Comparison of ENCODE assay signal across 9 cellular contexts in the genomic region with DNA sequence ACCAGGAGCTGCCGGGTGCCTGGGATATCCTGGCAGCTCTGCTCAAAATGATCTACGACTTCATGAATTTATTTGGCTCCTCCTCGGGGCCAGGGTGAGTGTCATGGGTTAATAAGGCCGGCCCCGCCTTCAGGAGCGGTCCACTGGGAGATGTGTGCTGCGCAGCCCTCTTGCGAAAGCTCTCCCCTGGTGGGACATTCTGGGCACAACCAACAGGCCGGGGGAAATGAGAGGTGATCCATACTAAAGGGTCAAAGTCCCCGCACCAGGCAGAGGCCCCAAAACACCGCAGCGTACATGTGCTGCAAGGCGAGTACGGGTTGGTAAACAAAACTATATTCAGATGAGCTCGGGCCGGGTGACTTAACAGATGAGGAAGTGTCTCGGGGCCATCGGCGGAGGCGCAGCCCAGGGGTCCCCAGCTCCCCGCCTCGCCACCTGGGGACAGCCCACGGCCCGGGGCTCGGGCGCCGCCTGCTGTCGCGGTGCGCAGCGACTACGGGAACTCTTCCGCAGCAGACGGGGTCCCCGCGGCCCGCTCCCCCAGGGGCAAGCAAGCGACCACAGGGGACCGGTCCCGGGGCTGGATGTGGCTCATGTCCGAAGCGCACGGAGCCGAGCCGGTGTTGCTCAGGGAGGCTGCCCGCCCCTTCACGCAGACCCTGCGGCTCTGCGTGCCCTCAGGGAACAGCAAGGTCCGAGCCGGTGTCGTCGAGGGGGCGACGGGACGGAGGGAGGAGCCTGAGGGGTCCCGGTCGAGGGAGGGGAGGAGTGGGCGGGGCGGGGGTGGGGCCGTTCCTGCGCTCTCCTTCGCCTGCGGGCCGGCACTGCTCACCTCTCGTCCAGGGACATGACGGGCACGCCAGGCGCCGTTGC. TPM values are rescaled to one million over a fixed set of nuclear protein-coding genes. Genes with fewer than 3 reads are reported as not detected.
A peak's percentile ranks its signal among the peaks of the same experiment; 100 is the strongest.
DNase-seq lines count a peak whose midpoint lies in the region; ATAC-seq, FAIRE-seq and TF ChIP-seq lines count a peak whose summit lies in the region.
"Had no signal": no experiment of that assay in that cellular context is flagged by ENCODE, and none has a peak within 500 bp of the region (broad histone marks: within the 10 kb centered on the region; RNA-seq: fewer than 3 reads in every experiment).

A gene with protein sequence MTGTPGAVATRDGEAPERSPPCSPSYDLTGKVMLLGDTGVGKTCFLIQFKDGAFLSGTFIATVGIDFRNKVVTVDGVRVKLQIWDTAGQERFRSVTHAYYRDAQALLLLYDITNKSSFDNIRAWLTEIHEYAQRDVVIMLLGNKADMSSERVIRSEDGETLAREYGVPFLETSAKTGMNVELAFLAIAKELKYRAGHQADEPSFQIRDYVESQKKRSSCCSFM (plus strand): TSS at position 834 of the 876 bp plus-strand sequence. CDS start 17 bp downstream, at position 851.

- H3K27ac ChIP-seq in gastrocnemius medialis, result peak within 1 kb of the TSS in 1 of 4 donors; percentile 31

- H3K9me3 ChIP-seq in gastrocnemius medialis, result no peaks in the 10 kb centered on the region

- ATAC-seq in left cardiac atrium, result peak; percentile 45 to 53
- ATAC-seq in gastrocnemius medialis, result peak; percentile 22 to 46

- in situ Hi-C loops in gastrocnemius medialis (cut with MboI; ENCODE audit: low sequenced_read_pairs in 4 of 4), result no loop called here

- no peaks in the 10 kb centered on the region for H3K36me3 Mint-ChIP-seq in activated T-cell treated with anti-CD3 and anti-CD28 coated beads, Interleukin-2, amount 50 U/mL, for 24 hours (ENCODE audit: low read depth)

- H3K36me3 ChIP-seq in gastrocnemius medialis, result no peaks in the 10 kb centered on the region

- DNase-seq in activated CD4-positive, alpha-beta T cell treated with anti-CD3 and anti-CD28 coated beads for 48 hours, result peak; percentile 42
- DNase-seq in activated CD4-positive, alpha-beta T cell treated with anti-CD3 and anti-CD28 coated beads for 1 hour, result no peak
- DNase-seq in NB4 (ENCODE audit: low read depth) (peak; percentile 95), left cardiac atrium (peak; percentile 63), gastrocnemius medialis (no peak), urothelium cell line (ENCODE audit: low spot score) (no peak), DMS79 treated with DMSO at 0.1 percent for 48 hours (lab: John Stamatoyannopoulos, UW) (no peak)
- DNase-seq in activated T-cell treated with anti-CD3 and anti-CD28 coated beads, Interleukin-2, amount 50 U/mL, for 24 hours, result peak; percentile 71

- peaks cover 0 to 12% of the 10 kb centered on the region in 2 donors for H3K4me1 ChIP-seq in gastrocnemius medialis

- TF ChIP-seq CTCF in NB4 (IDR thresholded peaks at IDR 0.05; ENCODE audit: low read depth, low read length) (peak; percentile 50), gastrocnemius medialis (IDR thresholded peaks at IDR 0.05 in 4 of 5, conservative IDR thresholded peaks at IDR 0.05 in 1 of 5) (peak in 1 of 5 experiments; percentile 21)

- H3K4me1 Mint-ChIP-seq in activated T-cell treated with anti-CD3 and anti-CD28 coated beads, Interleukin-2, amount 50 U/mL, for 24 hours (ENCODE audit: low read depth), result peaks cover 47% of the 10 kb centered on the region

- H3K27me3 ChIP-seq in gastrocnemius medialis, result peaks cover 61 to 72% (median 72%) of the 10 kb centered on the region in 3 donors

- no peaks in the 10 kb centered on the region for H3K9me3 Mint-ChIP-seq in activated T-cell treated with anti-CD3 and anti-CD28 coated beads, Interleukin-2, amount 50 U/mL, for 24 hours

- FAIRE-seq in urothelium cell line (lab: Jason Lieb, UNC), result no peak
- FAIRE-seq: colon had no signal

- peak within 1 kb of the TSS; percentile 82 for H3K27ac Mint-ChIP-seq in activated T-cell treated with anti-CD3 and anti-CD28 coated beads, Interleukin-2, amount 50 U/mL, for 24 hours

- intact Hi-C loops in left cardiac atrium (cut with DNase I), result loop anchor here in 1 of 2 donors (5.0 kb wide), 1 partner anchor 79 kb away; no protein-coding TSS in a partner anchor
- intact Hi-C loops in gastrocnemius medialis (cut with DNase I; ENCODE audit: low total_unique reads), result no loop called here

- TF ChIP-seq POLR2A in NB4 (IDR thresholded peaks at IDR 0.05; ENCODE audit: extremely low read depth, insufficient read length), result no peak
- no peak for TF ChIP-seq POLR2A in gastrocnemius medialis (IDR thresholded peaks at IDR 0.05)

- H3K27me3 Mint-ChIP-seq in activated T-cell treated with anti-CD3 and anti-CD28 coated beads, Interleukin-2, amount 50 U/mL, for 24 hours, result peaks cover 4% of the 10 kb centered on the region

- H3K4me3 Mint-ChIP-seq in activated T-cell treated with anti-CD3 and anti-CD28 coated beads, Interleukin-2, amount 50 U/mL, for 24 hours, result peak within 1 kb of the TSS; percentile 72

- H3K4me3 ChIP-seq in NB4 (ENCODE audit: low read depth, low read length) (peak within 1 kb of the TSS; percentile 78), gastrocnemius medialis (peak within 1 kb of the TSS; percentile 35 to 44 (median 37))

RNA-seq across cellular contexts. Expression of the gene that starts here (rescaled TPM):
- total RNA-seq in left cardiac atrium (1 to 10 TPM in 1 of 2 donors, under 1 TPM in 1; 0.58 to 3.2 TPM), gastrocnemius medialis (1 to 10 TPM in 1 of 4 donors, under 1 TPM in 3; 0.24 to 3.7 (median 0.43) TPM)

Comparison
In these comparisons a context has a peak if more than half of its experiments do, and no peak if none do; other contexts are left out.
1. DNase-seq: peak in activated CD4-positive, alpha-beta T cell treated with anti-CD3 and anti-CD28 coated beads for 48 hours (single experiment), NB4 (single experiment), activated T-cell treated with anti-CD3 and anti-CD28 coated beads, Interleukin-2, amount 50 U/mL, for 24 hours (single experiment) and left cardiac atrium (single experiment); none in activated CD4-positive, alpha-beta T cell treated with anti-CD3 and anti-CD28 coated beads for 1 hour (single experiment), gastrocnemius medialis (0 of 2), urothelium cell line (single experiment) and DMS79 treated with DMSO at 0.1 percent for 48 hours (single experiment).